9 cellular contexts compared by ENCODE assay signal in the genomic region with DNA sequence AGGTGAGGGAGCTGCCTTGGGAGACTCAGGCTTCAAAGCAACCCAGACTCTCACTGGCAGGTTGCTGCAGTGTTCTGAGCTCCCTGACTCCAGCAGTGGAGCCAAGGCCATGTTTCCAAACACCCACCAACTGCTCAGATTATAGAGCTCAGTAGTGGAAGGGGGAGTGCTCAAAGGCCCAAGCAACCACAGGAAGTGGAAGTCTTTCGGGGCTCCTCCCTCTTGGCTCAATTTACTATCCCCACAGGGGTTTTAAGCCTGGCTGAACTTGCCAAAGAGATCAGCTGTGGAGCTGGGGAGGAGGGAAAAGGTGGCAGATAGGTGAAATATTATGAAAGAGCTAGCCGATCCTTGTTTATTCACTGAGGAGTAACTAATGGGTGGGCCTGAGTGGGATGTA.
A peak's percentile ranks its signal among the peaks of the same experiment; 100 is the strongest.
DNase-seq lines count a peak whose midpoint lies in the region; ATAC-seq, FAIRE-seq and TF ChIP-seq lines count a peak whose summit lies in the region.
"Had no signal": no experiment of that assay in that cellular context is flagged by ENCODE, and none has a peak within 500 bp of the region (broad histone marks: within the 10 kb centered on the region; RNA-seq: fewer than 3 reads in every experiment).

No MANE protein-coding gene starts in this region.

- SMC1A ChIA-PET in GM12878 (lab: Charles Lee; ENCODE audit: uncharacterized antibody, unreplicated experiment) = no interaction called here

- RAD21 ChIA-PET in GM12878 (lab: Charles Lee; ENCODE audit: unreplicated experiment) = no interaction called here

- H3K9me3 ChIP-seq in heart right ventricle = no peaks in the 10 kb centered on the region
- H3K9me3 ChIP-seq in left ventricle myocardium inferior (replicated peaks) = no peaks in the 10 kb centered on the region
- H3K9me3 ChIP-seq in GM12878 (replicated peaks; ENCODE audit: control insufficient read depth, insufficient read depth, low read length) = no peaks in the 10 kb centered on the region; the same call in 2 of the 3 replicates
- no peaks in the 10 kb centered on the region for H3K9me3 ChIP-seq in esophagus squamous epithelium

- no peaks in the 10 kb centered on the region for H3K36me3 Mint-ChIP-seq in type B pancreatic cell
- H3K36me3 Mint-ChIP-seq in activated CD4-positive, alpha-beta T cell treated with anti-CD3 and anti-CD28 coated beads for 36 hours (ENCODE audit: low read depth) = no peaks in the 10 kb centered on the region
- H3K36me3 Mint-ChIP-seq in activated T-cell treated with anti-CD3 and anti-CD28 coated beads, Interleukin-2, amount 50 U/mL, for 72 hours (ENCODE audit: insufficient read depth in 2 of 2) = no peaks in the 10 kb centered on the region

- H3K79me2 ChIP-seq in GM12878 (ENCODE audit: control insufficient read depth, insufficient read depth, low read length) = no peaks in the 10 kb centered on the region

- TF ChIP-seq POLR2A in GM12878 (IDR thresholded peaks at IDR 0.05; ENCODE audit: low read depth, low read length) (no peak), esophagus squamous epithelium (IDR thresholded peaks at IDR 0.05) (no peak)

- TF ChIP-seq CTCF in heart right ventricle (IDR thresholded peaks at IDR 0.05) = no peak
- no peak for TF ChIP-seq CTCF in left ventricle myocardium inferior (IDR thresholded peaks at IDR 0.05; ENCODE audit: borderline replicate concordance)
- TF ChIP-seq CTCF in GM12878 (IDR thresholded peaks at IDR 0.05 in 2 of 3, conservative IDR thresholded peaks at IDR 0.05 in 1 of 3; ENCODE audit: control insufficient read depth in 2 of 3, extremely low read depth in 1 of 3, insufficient read depth in 1 of 3, low read depth in 3 of 3, low read length in 3 of 3) = no peak
- TF ChIP-seq CTCF in type B pancreatic cell (conservative IDR thresholded peaks at IDR 0.05) = no peak
- no peak for TF ChIP-seq CTCF in esophagus squamous epithelium (IDR thresholded peaks at IDR 0.05)

- no TSS peak for BruUV-seq in GM12878 (replicated peaks; lab: Mats Ljungman, UMichigan)

- intact Hi-C loops in heart right ventricle (cut with DNase I) = no loop called here
- intact Hi-C loops in left ventricle myocardium inferior (cut with micrococcal nuclease) = no loop called here
- intact Hi-C loops in GM12878 (cut with micrococcal nuclease; ENCODE audit: unreplicated experiment) = no loop called here
- intact Hi-C loops in activated CD4-positive, alpha-beta T cell treated with anti-CD3 and anti-CD28 coated beads for 36 hours (cut with DNase I, micrococcal nuclease) = no loop called here
- intact Hi-C loops in esophagus squamous epithelium (cut with DNase I) = no loop called here

- no peak for TF ChIP-seq RAD21 in GM12878 (IDR thresholded peaks at IDR 0.05; ENCODE audit: insufficient read depth, low read depth, low read length)

- ATAC-seq in heart right ventricle (peak; percentile 18 to 77 (median 66)), GM12878 (peak; percentile 76)
- ATAC-seq in activated CD4-positive, alpha-beta T cell treated with anti-CD3 and anti-CD28 coated beads for 36 hours = no peak
- no peak for ATAC-seq in activated T-cell treated with anti-CD3 and anti-CD28 coated beads, Interleukin-2, amount 50 U/mL, for 72 hours (replicated peaks in 1 of 2)

- H3K27me3 ChIP-seq in heart right ventricle (peaks cover 0 to 45% (median 13%) of the 10 kb centered on the region in 7 donors), left ventricle myocardium inferior (ENCODE audit: low read depth) (no peaks in the 10 kb centered on the region), GM12878 (replicated peaks in 1 of 2; ENCODE audit: control insufficient read depth in 2 of 2, insufficient read depth in 2 of 2, low read length in 1 of 2) (no peaks in the 10 kb centered on the region), esophagus squamous epithelium (peaks cover 0 to 47% (median 16%) of the 10 kb centered on the region in 4 donors)

- H3K9me3 Mint-ChIP-seq in type B pancreatic cell = no peaks in the 10 kb centered on the region
- H3K9me3 Mint-ChIP-seq in activated CD4-positive, alpha-beta T cell treated with anti-CD3 and anti-CD28 coated beads for 36 hours (ENCODE audit: low read depth) = no peaks in the 10 kb centered on the region
- no peaks in the 10 kb centered on the region for H3K9me3 Mint-ChIP-seq in activated T-cell treated with anti-CD3 and anti-CD28 coated beads, Interleukin-2, amount 50 U/mL, for 72 hours
- H3K9me3 Mint-ChIP-seq: stimulated activated naive CD8-positive, alpha-beta T cell treated with anti-CD3 and anti-CD28 coated beads, Interleukin-15, Interleukin-2, amounts not matched to agents 100 ng/mL and 50 ng/mL, for 24 hours had no signal

- DNase-seq in heart right ventricle (peak in 1 of 2 donors; percentile 25), left ventricle myocardium inferior (no peak), NCI-H1436 (lab: John Stamatoyannopoulos, UW) (peak; percentile 73), GM12878 (ENCODE audit: low read depth, low spot score) (no peak), type B pancreatic cell (ENCODE audit: extremely low spot score, unreplicated experiment) (no peak), esophagus squamous epithelium (lab: John Stamatoyannopoulos, UW) (no peak)
- DNase-seq in activated CD4-positive, alpha-beta T cell treated with anti-CD3 and anti-CD28 coated beads for 36 hours = no peak
- DNase-seq in activated T-cell treated with anti-CD3 and anti-CD28 coated beads, Interleukin-2, amount 50 U/mL, for 72 hours = no peak

- no peaks in the 10 kb centered on the region for H4K20me1 ChIP-seq in GM12878 (ENCODE audit: control insufficient read depth, insufficient read depth)

- peak overlapping the region; percentile 39 for H3K27ac Mint-ChIP-seq in type B pancreatic cell
- H3K27ac Mint-ChIP-seq in activated CD4-positive, alpha-beta T cell treated with anti-CD3 and anti-CD28 coated beads for 36 hours = no peak overlapping the region
- H3K27ac Mint-ChIP-seq in activated T-cell treated with anti-CD3 and anti-CD28 coated beads, Interleukin-2, amount 50 U/mL, for 72 hours = no peak overlapping the region
- H3K27ac Mint-ChIP-seq: stimulated activated naive CD8-positive, alpha-beta T cell treated with anti-CD3 and anti-CD28 coated beads, Interleukin-15, Interleukin-2, amounts not matched to agents 100 ng/mL and 50 ng/mL, for 24 hours had no signal

- H3K36me3 ChIP-seq in heart right ventricle (no peaks in the 10 kb centered on the region), left ventricle myocardium inferior (no peaks in the 10 kb centered on the region), GM12878 (ENCODE audit: control insufficient read depth in 2 of 2, insufficient read depth in 2 of 2, low read length in 1 of 2) (no peaks in the 10 kb centered on the region), esophagus squamous epithelium (no peaks in the 10 kb centered on the region)

- H3K4me1 Mint-ChIP-seq in type B pancreatic cell (ENCODE audit: unreplicated experiment) = peaks cover 25% of the 10 kb centered on the region
- no peaks in the 10 kb centered on the region for H3K4me1 Mint-ChIP-seq in activated CD4-positive, alpha-beta T cell treated with anti-CD3 and anti-CD28 coated beads for 36 hours
- H3K4me1 Mint-ChIP-seq in activated T-cell treated with anti-CD3 and anti-CD28 coated beads, Interleukin-2, amount 50 U/mL, for 72 hours (ENCODE audit: low read depth) = peaks cover 9% of the 10 kb centered on the region

- peak overlapping the region; percentile 63 for H3K4me3 Mint-ChIP-seq in type B pancreatic cell
- no peak overlapping the region for H3K4me3 Mint-ChIP-seq in activated CD4-positive, alpha-beta T cell treated with anti-CD3 and anti-CD28 coated beads for 36 hours
- no peak overlapping the region for H3K4me3 Mint-ChIP-seq in activated T-cell treated with anti-CD3 and anti-CD28 coated beads, Interleukin-2, amount 50 U/mL, for 72 hours
- H3K4me3 Mint-ChIP-seq: stimulated activated naive CD8-positive, alpha-beta T cell treated with anti-CD3 and anti-CD28 coated beads, Interleukin-15, Interleukin-2, amounts not matched to agents 100 ng/mL and 50 ng/mL, for 24 hours had no signal

- FAIRE-seq in GM12878 (lab: Jason Lieb, UNC) = no peak

- no peak overlapping the region for H3K4me2 ChIP-seq in GM12878 (ENCODE audit: control insufficient read depth, insufficient read depth)

- H3K27ac ChIP-seq in heart right ventricle = no peak overlapping the region
- H3K27ac ChIP-seq in left ventricle myocardium inferior (replicated peaks) = no peak overlapping the region
- no peak overlapping the region for H3K27ac ChIP-seq in GM12878 (ENCODE audit: control insufficient read depth, insufficient read depth)
- H3K27ac ChIP-seq in esophagus squamous epithelium = no peak overlapping the region

- in situ Hi-C loops in GM12878 (cut with MboI) = no loop called here

- H3K4me3 ChIP-seq in heart right ventricle (no peak overlapping the region), left ventricle myocardium inferior (no peak overlapping the region), GM12878 (no peak overlapping the region), esophagus squamous epithelium (no peak overlapping the region)

- peaks cover 6% of the 10 kb centered on the region for H3K27me3 Mint-ChIP-seq in type B pancreatic cell
- peaks cover 19% of the 10 kb centered on the region for H3K27me3 Mint-ChIP-seq in activated CD4-positive, alpha-beta T cell treated with anti-CD3 and anti-CD28 coated beads for 36 hours
- peaks cover 55% of the 10 kb centered on the region for H3K27me3 Mint-ChIP-seq in activated T-cell treated with anti-CD3 and anti-CD28 coated beads, Interleukin-2, amount 50 U/mL, for 72 hours (ENCODE audit: low read depth)

- H2AFZ ChIP-seq in GM12878 (ENCODE audit: control insufficient read depth, low read depth, low read length) = peak overlapping the region; percentile 13; the same call in 1 of the 2 replicates

- POLR2A ChIA-PET in GM12878 (lab: Charles Lee) = interaction anchor here (0.6 kb wide), 1 partner anchor 445 kb away, joined by 3 read pairs; no protein-coding TSS in a partner anchor
- POLR2A ChIA-PET in activated CD4-positive, alpha-beta T cell treated with anti-CD3 and anti-CD28 coated beads for 36 hours (lab: Charles Lee) = no interaction called here

- no peak for TF ChIP-seq EP300 in GM12878 (IDR thresholded peaks at IDR 0.05; ENCODE audit: borderline replicate concordance in 1 of 2, control insufficient read depth in 1 of 2, low read depth in 2 of 2, low read length in 2 of 2)

- H3K4me1 ChIP-seq in heart right ventricle (peaks cover 0 to 38% (median 0%) of the 10 kb centered on the region in 9 donors), left ventricle myocardium inferior (peaks cover 26% of the 10 kb centered on the region), GM12878 (ENCODE audit: control insufficient read depth, insufficient read depth, low read length) (no peaks in the 10 kb centered on the region), esophagus squamous epithelium (peaks cover 0 to 7% (median 0%) of the 10 kb centered on the region in 3 donors)

- H3K9ac ChIP-seq in GM12878 (ENCODE audit: control insufficient read depth, insufficient read depth, low read length) = no peak overlapping the region

- CTCF ChIA-PET in GM12878 (lab: Yijun Ruan, JAX) = no interaction called here
- CTCF ChIA-PET in activated CD4-positive, alpha-beta T cell treated with anti-CD3 and anti-CD28 coated beads for 36 hours (lab: Charles Lee) = no interaction called here

- 38 to 41% methylated on average over 2 of the region's 2 CpGs for WGBS in heart right ventricle, 2 donors
- WGBS in GM12878 (ENCODE audit: insufficient coverage, insufficient replicate concordance, low lambda C conversion rate, missing lambda C conversion rate) = 29% methylated on average over 2 of the region's 2 CpGs
- 7 to 45% methylated on average over 1 to 2 of the region's 2 CpGs for WGBS in esophagus squamous epithelium, 2 donors

Comparison
In these comparisons a context has a peak if more than half of its experiments do, and no peak if none do; other contexts are left out.
1. ATAC-seq: peak in heart right ventricle (8 of 8) and GM12878 (single experiment); none in activated CD4-positive, alpha-beta T cell treated with anti-CD3 and anti-CD28 coated beads for 36 hours (single experiment) and activated T-cell treated with anti-CD3 and anti-CD28 coated beads, Interleukin-2, amount 50 U/mL, for 72 hours (0 of 2).